8 cellular contexts compared by ENCODE assay signal in the genomic region with DNA sequence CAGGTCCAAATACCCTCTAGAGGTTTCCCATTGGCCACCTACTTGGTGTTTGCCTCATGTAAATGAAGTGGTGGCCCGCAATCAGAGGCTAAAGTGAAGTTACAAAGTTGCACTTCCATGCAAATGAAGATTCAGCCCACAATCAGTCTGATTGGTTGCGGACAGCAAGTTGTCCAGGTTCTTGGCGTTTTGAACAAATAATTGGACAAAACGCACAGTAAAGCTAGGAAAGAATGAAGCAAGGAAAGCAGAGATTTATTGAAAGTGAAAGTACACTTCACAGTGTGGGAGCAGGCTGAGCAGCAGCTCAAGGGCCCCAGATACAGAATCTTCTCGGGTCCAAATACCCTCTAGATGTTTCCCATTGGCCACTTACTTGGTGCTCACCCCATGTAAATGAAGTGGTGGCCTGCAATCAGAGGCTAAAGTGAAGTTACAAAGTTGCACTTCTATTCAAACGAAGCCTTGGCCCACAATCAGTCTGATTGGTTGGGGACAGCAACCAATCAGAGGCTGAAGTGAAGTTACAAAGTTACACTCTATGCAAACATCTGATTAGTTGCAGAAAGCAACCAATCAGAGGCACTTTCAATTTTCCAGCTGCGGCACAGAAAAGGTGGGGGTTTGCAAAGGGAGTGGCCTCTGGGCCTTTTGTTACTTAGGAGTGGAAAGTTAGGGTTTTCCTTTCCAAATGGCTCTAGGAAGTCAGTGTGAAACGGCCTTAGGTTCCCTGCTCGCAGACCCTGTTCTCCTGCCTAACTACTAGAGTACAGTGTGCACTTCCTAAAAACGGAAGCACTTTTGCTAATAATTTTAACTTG. TPM values are rescaled to one million over a fixed set of nuclear protein-coding genes. Genes with fewer than 3 reads are reported as not detected.
DNase-seq lines count a peak whose midpoint lies in the region; ATAC-seq and TF ChIP-seq lines count a peak whose summit lies in the region.

No MANE protein-coding gene starts in this region.

- peak overlapping the region; percentile 60 for H3K4me2 ChIP-seq in hepatocyte

- intact Hi-C loops in Panc1 (cut with micrococcal nuclease; ENCODE audit: unreplicated experiment), result no loop called here

- H3K4me1 ChIP-seq in Panc1 (ENCODE audit: control insufficient read depth, insufficient read depth, low read length), result peaks cover 10% of the 10 kb centered on the region
- H3K4me1 ChIP-seq in hepatocyte (ENCODE audit: insufficient read depth), result peaks cover 6% of the 10 kb centered on the region

- H3K9me3 ChIP-seq in Panc1 (ENCODE audit: control insufficient read depth, insufficient read depth, low read depth, low read length) (no peaks in the 10 kb centered on the region), hepatocyte (ENCODE audit: low read depth) (no peaks in the 10 kb centered on the region)

- H3K79me2 ChIP-seq in hepatocyte, result peaks cover 4% of the 10 kb centered on the region

- TF ChIP-seq POLR2A in GM18505 (IDR thresholded peaks at IDR 0.05; ENCODE audit: borderline replicate concordance, extremely low read depth, insufficient read depth, insufficient read length), result peak; percentile 50

- H3K36me3 ChIP-seq in Panc1 (ENCODE audit: control insufficient read depth, insufficient read depth, low read length) (peaks cover 2% of the 10 kb centered on the region; the same call in 1 of the 2 replicates), hepatocyte (replicated peaks; ENCODE audit: insufficient read depth, low read depth) (no peaks in the 10 kb centered on the region)

- TF ChIP-seq CTCF in Panc1 (IDR thresholded peaks at IDR 0.05) (no peak), hepatocyte (IDR thresholded peaks at IDR 0.05; ENCODE audit: poor library complexity) (no peak)

- CTCF ChIA-PET in Panc1 (lab: Charles Lee), result no interaction called here

- H2AFZ ChIP-seq in hepatocyte, result peak overlapping the region; percentile 13

- BruUV-seq in Panc1 (replicated peaks; lab: Mats Ljungman, UMichigan), result no TSS peak

- ATAC-seq in GM18505 (IDR thresholded peaks at IDR 0.05; ENCODE audit: unreplicated experiment) (no peak), HG02885 (IDR thresholded peaks at IDR 0.05; ENCODE audit: poor library complexity, unreplicated experiment) (peak; percentile 54), Panc1 (peak; percentile 58), GM21381 (IDR thresholded peaks at IDR 0.05; ENCODE audit: unreplicated experiment) (no peak)

- WGBS in hepatocyte (ENCODE audit: low lambda C conversion rate, missing lambda C conversion rate), result 92% methylated on average over 10 of the region's 10 CpGs

- DNase-seq in Panc1 (ENCODE audit: low read depth, low spot score) (peak; percentile 72), hepatocyte (ENCODE audit: low spot score) (no peak), iPS-NIHi11 (ENCODE audit: low spot score) (no peak)
- DNase-seq in activated naive CD4-positive, alpha-beta T cell treated with Interleukin-2 at 50 U/mL for 16 hours, result peak; percentile 62
- peak; percentile 52 to 62 for DNase-seq in stimulated activated CD4-positive, alpha-beta T cell treated with anti-CD3 and anti-CD28 coated beads, Interleukin-2, amount 100 ng/mL, for 24 hours

- no peaks in the 10 kb centered on the region for H3K9me2 ChIP-seq in hepatocyte (replicated peaks; ENCODE audit: insufficient read depth)

- H3K27ac ChIP-seq in Panc1 (ENCODE audit: low read length) (peak overlapping the region; percentile 96), hepatocyte (no peak overlapping the region)

- in situ Hi-C loops in Panc1 (cut with HindIII; ENCODE audit: low pct_unique_long_range_greater_than_20kb, low sequenced_read_pairs), result no loop called here

- H3K27me3 ChIP-seq in Panc1 (ENCODE audit: control insufficient read depth, insufficient read depth, low read length) (no peaks in the 10 kb centered on the region), hepatocyte (no peaks in the 10 kb centered on the region)

- no peaks in the 10 kb centered on the region for H4K20me1 ChIP-seq in hepatocyte (ENCODE audit: insufficient read depth, poor library complexity, severe bottlenecking)

- POLR2A ChIA-PET in Panc1 (lab: Charles Lee), result interaction anchor here (0.9 kb wide), 1 partner anchor 9 kb away, joined by 3 read pairs; no protein-coding TSS in a partner anchor

- peak overlapping the region; percentile 61 to 82 for H3K4me3 ChIP-seq in Panc1 (ENCODE audit: low read depth in 2 of 2, low read length in 2 of 2)
- H3K4me3 ChIP-seq in hepatocyte, result no peak overlapping the region

RNA-seq across cellular contexts. Expression of gene TM9SF2, which starts 4.7 kb away (rescaled TPM):
- total RNA-seq in Panc1 (2021; ENCODE audit: unreplicated experiment), result 67.9 TPM
- polyA plus RNA-seq in Panc1 (2012; ENCODE audit: insufficient read length), result 36.0 TPM
- total RNA-seq in hepatocyte, result 272 and 280 TPM in 2 replicates
- 160 and 184 TPM in 2 replicates for polyA plus RNA-seq in hepatocyte

Comparison
In these comparisons a context has a peak if more than half of its experiments do, and no peak if none do; other contexts are left out.
1. ATAC-seq: peak in HG02885 (single experiment) and Panc1 (single experiment); none in GM18505 (single experiment) and GM21381 (single experiment).
2. DNase-seq: peak in Panc1 (single experiment), activated naive CD4-positive, alpha-beta T cell treated with Interleukin-2 at 50 U/mL for 16 hours (single experiment) and stimulated activated CD4-positive, alpha-beta T cell treated with anti-CD3 and anti-CD28 coated beads, Interleukin-2, amount 100 ng/mL, for 24 hours (2 of 2); none in hepatocyte (single experiment) and iPS-NIHi11 (single experiment).